Comparison of ENCODE assay signal across 13 cellular contexts in genomic region chr4:51853027-51853682, GRCh38. TPM values are rescaled to one million over a fixed set of nuclear protein-coding genes. Genes with fewer than 3 reads are reported as not detected.
DNase-seq lines count a peak whose midpoint lies in the region; ATAC-seq and TF ChIP-seq lines count a peak whose summit lies in the region.
"Had no signal": no experiment of that assay in that cellular context is flagged by ENCODE, and none has a peak within 500 bp of the region (broad histone marks: within the 10 kb centered on the region; RNA-seq: fewer than 3 reads in every experiment).

No MANE protein-coding gene starts in this region.

- no peaks in the 10 kb centered on the region for H3K36me3 ChIP-seq in GM23248 (ENCODE audit: low read depth)
- peaks cover 3% of the 10 kb centered on the region for H3K36me3 ChIP-seq in adipocyte (ENCODE audit: control insufficient read depth, insufficient read depth, low read length, severe bottlenecking)
- no peaks in the 10 kb centered on the region for H3K36me3 ChIP-seq in left ventricle myocardium inferior

- H3K9ac ChIP-seq in GM23248 (peak overlapping the region; percentile 10; the same call in 1 of the 2 replicates), adipocyte (ENCODE audit: low read length) (peak overlapping the region; percentile 12)

- no peaks in the 10 kb centered on the region for H3K36me3 Mint-ChIP-seq in progenitor cell of endocrine pancreas (ENCODE audit: insufficient read depth)

- in situ Hi-C loops in GM23248 (cut with MboI) = no loop called here

- 0 out of 2 replicates have a peak overlapping the region, but pooled peaks have one; percentile 3 for H2AFZ ChIP-seq in GM23248

- H3K27me3 ChIP-seq in GM23248 (replicated peaks; ENCODE audit: insufficient read depth) (no peaks in the 10 kb centered on the region), adipocyte (replicated peaks; ENCODE audit: control insufficient read depth, insufficient read depth, low read length) (no peaks in the 10 kb centered on the region), left ventricle myocardium inferior (ENCODE audit: low read depth) (no peaks in the 10 kb centered on the region)

- no peak overlapping the region for H3K4me2 ChIP-seq in GM23248 (ENCODE audit: unreplicated experiment)

- H4K20me1 ChIP-seq in GM23248 (ENCODE audit: insufficient read depth) = peaks cover 9% of the 10 kb centered on the region; the same call in 1 of the 2 replicates

- H3K4me1 ChIP-seq in GM23248 (ENCODE audit: insufficient read depth) (peaks cover 16% of the 10 kb centered on the region; the same call in 1 of the 2 replicates), adipocyte (ENCODE audit: control insufficient read depth, insufficient read depth, low read length) (peaks cover 35% of the 10 kb centered on the region), left ventricle myocardium inferior (peaks cover 93% of the 10 kb centered on the region)

- no peaks in the 10 kb centered on the region for H3K9me2 ChIP-seq in GM23248 (ENCODE audit: insufficient read depth)

- peaks cover 100% of the 10 kb centered on the region for H3K79me2 ChIP-seq in GM23248 (ENCODE audit: insufficient read depth)

- no peaks in the 10 kb centered on the region for H3K27me3 Mint-ChIP-seq in progenitor cell of endocrine pancreas
- H3K27me3 Mint-ChIP-seq: stimulated activated naive B cell treated with anti-CD40 and anti-IgM and Interleukin-4, amounts not matched to agents 10 μg/mL and 1 μg/mL and 100 μg/mL, for 72 hours had no signal

- peak overlapping the region; percentile 92 for H3K27ac Mint-ChIP-seq in progenitor cell of endocrine pancreas
- H3K27ac Mint-ChIP-seq: stimulated activated naive B cell treated with anti-CD40 and anti-IgM and Interleukin-4, amounts not matched to agents 10 μg/mL and 1 μg/mL and 100 μg/mL, for 72 hours had no signal

- peaks cover 57% of the 10 kb centered on the region for H3K4me1 Mint-ChIP-seq in progenitor cell of endocrine pancreas (ENCODE audit: low read depth)

- peaks cover 4% of the 10 kb centered on the region; the same call in 1 of the 2 replicates for H3F3A ChIP-seq in GM23248 (ENCODE audit: insufficient read depth)

- H3K9me3 ChIP-seq in GM23248 (ENCODE audit: low read depth) (no peaks in the 10 kb centered on the region), adipocyte (ENCODE audit: control insufficient read depth, low read length) (no peaks in the 10 kb centered on the region), left ventricle myocardium inferior (replicated peaks) (no peaks in the 10 kb centered on the region)

- peak overlapping the region; percentile 28 for H3K4me3 Mint-ChIP-seq in progenitor cell of endocrine pancreas (ENCODE audit: low read depth)
- H3K4me3 Mint-ChIP-seq: stimulated activated naive B cell treated with anti-CD40 and anti-IgM and Interleukin-4, amounts not matched to agents 10 μg/mL and 1 μg/mL and 100 μg/mL, for 72 hours had no signal

- peak; percentile 38 for DNase-seq in GM23248
- peak; percentile 35 for DNase-seq in adipocyte (ENCODE audit: low read depth)
- no peak for DNase-seq in left ventricle myocardium inferior
- DNase-seq in progenitor cell of endocrine pancreas (ENCODE audit: low spot score, unreplicated experiment) = no peak
- DNase-seq in effector CD8-positive, alpha-beta T cell (lab: John Stamatoyannopoulos, UW) = no peak
- no peak for DNase-seq in cerebellar nuclear complex (lab: John Stamatoyannopoulos, UW)
- DNase-seq: effector CD4-positive, alpha-beta T cell; islet precursor cell; NCI-H510A; stimulated activated naive B cell treated with anti-CD40 and anti-IgM and Interleukin-4, amounts not matched to agents 10 μg/mL and 1 μg/mL and 100 μg/mL, for 72 hours; T-helper 1 cell had no signal

- no peak for TF ChIP-seq CTCF in left ventricle myocardium inferior (IDR thresholded peaks at IDR 0.05; ENCODE audit: borderline replicate concordance)
- TF ChIP-seq CTCF in progenitor cell of endocrine pancreas (IDR thresholded peaks at IDR 0.05; ENCODE audit: unreplicated experiment) = no peak

- ATAC-seq in HG02610 (IDR thresholded peaks at IDR 0.05; ENCODE audit: unreplicated experiment) = no peak
- no peak for ATAC-seq in HG03565 (IDR thresholded peaks at IDR 0.05; ENCODE audit: unreplicated experiment)
- ATAC-seq: stimulated activated naive B cell treated with anti-CD40 and anti-IgM and Interleukin-4, amounts not matched to agents 10 μg/mL and 1 μg/mL and 100 μg/mL, for 72 hours had no signal

- intact Hi-C loops in left ventricle myocardium inferior (cut with micrococcal nuclease) = no loop called here

- no peak overlapping the region for H3K4me3 ChIP-seq in GM23248
- H3K4me3 ChIP-seq in adipocyte (ENCODE audit: low read length) = no peak overlapping the region
- no peak overlapping the region for H3K4me3 ChIP-seq in left ventricle myocardium inferior

- H3K9me3 Mint-ChIP-seq in progenitor cell of endocrine pancreas (ENCODE audit: low read depth) = no peaks in the 10 kb centered on the region
- H3K9me3 Mint-ChIP-seq: stimulated activated naive B cell treated with anti-CD40 and anti-IgM and Interleukin-4, amounts not matched to agents 10 μg/mL and 1 μg/mL and 100 μg/mL, for 72 hours had no signal

- WGBS in GM23248 (ENCODE audit: low coverage in 1 of 2, low lambda C conversion rate in 2 of 2, missing lambda C conversion rate in 2 of 2), 2 experiments = 50 to 63% methylated on average over 6 of the region's 6 CpGs

- H3K27ac ChIP-seq in GM23248 (peak overlapping the region; percentile 24), left ventricle myocardium inferior (replicated peaks) (peak overlapping the region; percentile 63)

RNA-seq across cellular contexts. Expression of gene DCUN1D4, which starts 10.2 kb away (rescaled TPM):
- total RNA-seq in GM23248 (2014; rRNA removed; shearing (Covaris generic)) = 33.2 and 47.9 TPM in 2 replicates
- 46.8 TPM in 2 replicates for polyA plus RNA-seq in GM23248 (2016; fragmentation: Nextera tagmentation; extraction: Ambion mirVana)
- total RNA-seq in left ventricle myocardium inferior (45.0 TPM), progenitor cell of endocrine pancreas (69.8 and 82.8 TPM in 2 replicates)

Comparison
In these comparisons a context has a peak if more than half of its experiments do, and no peak if none do; other contexts are left out.
1. DNase-seq: peak in GM23248 (single experiment) and adipocyte (single experiment); none in left ventricle myocardium inferior (single experiment), progenitor cell of endocrine pancreas (single experiment), effector CD8-positive, alpha-beta T cell (single experiment) and cerebellar nuclear complex (0 of 2).